ENCODE assay signal across 1 cellular context in the genomic region with DNA sequence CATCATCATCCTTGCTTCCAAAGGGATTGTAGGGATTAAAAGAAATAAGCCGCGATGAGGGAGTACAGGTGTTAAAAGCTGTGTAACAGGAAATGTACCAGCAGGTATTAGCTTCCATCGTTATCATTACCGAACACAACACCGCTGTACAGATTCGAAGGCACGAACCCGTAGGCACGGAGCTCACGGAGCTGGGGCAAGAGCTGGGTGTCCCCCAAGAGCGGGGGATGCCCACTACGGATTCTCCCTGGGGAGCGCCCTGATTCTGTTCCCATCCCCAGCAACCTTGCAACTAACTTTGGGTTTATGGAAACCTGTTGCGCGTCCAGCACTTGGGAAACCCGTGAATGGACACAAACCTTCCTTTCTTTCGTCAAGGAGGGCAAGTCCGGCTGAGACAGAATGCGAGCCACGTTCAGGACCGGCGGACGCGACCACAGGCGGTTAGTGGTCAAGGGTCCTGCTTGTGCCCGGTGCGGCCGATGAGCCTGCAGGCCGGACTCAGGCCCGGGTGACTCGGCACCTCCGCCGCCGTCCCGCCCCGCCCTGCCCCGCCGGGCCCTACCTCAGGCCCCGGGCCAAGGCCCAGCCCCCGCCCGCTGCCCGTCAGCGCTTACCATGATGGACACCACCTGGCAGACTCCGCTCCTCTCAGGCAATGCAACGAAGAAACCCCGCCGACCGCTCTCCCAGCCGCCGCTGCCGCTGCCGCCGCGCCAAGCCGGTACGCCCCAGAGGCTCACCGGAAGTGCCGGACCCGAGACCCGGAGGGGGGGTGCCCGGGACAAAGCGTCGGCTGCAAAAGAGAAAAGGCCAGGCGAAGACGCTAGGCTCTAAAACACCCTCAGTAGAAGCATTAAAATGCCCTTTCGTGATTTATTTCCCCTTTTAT.
TF ChIP-seq lines count a peak whose summit lies in the region.

Gene UFD1 (minus strand): TSS at position 728 of the 892 bp plus-strand sequence. CDS start 108 bp downstream, at position 620.

TF ChIP-seq in K562, 482 proteins besides CTCF, POLR2A, EP300 and RAD21 (continued from another document and continues in another):
- TF ChIP-seq, protein P1, sequence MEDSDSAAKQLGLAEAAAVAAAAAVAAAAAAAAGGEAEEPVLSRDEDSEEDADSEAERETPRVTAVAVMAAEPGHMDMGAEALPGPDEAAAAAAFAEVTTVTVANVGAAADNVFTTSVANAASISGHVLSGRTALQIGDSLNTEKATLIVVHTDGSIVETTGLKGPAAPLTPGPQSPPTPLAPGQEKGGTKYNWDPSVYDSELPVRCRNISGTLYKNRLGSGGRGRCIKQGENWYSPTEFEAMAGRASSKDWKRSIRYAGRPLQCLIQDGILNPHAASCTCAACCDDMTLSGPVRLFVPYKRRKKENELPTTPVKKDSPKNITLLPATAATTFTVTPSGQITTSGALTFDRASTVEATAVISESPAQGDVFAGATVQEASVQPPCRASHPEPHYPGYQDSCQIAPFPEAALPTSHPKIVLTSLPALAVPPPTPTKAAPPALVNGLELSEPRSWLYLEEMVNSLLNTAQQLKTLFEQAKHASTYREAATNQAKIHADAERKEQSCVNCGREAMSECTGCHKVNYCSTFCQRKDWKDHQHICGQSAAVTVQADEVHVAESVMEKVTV (CRISPR knock-in tag; IDR thresholded peaks at IDR 0.05) = no peak
- TF ChIP-seq RBM22 (IDR thresholded peaks at IDR 0.05; ENCODE audit: low read depth, low read length, poor library complexity, severe bottlenecking) (peak; percentile 95), XRCC4 (IDR thresholded peaks at IDR 0.05; ENCODE audit: extremely low read depth, insufficient read depth, insufficient read length) (no peak), BCL6 (CRISPR knock-in tag; IDR thresholded peaks at IDR 0.05) (no peak), ZNF431 (CRISPR knock-in tag; IDR thresholded peaks at IDR 0.05) (no peak), ZNF518B (CRISPR knock-in tag; IDR thresholded peaks at IDR 0.05) (no peak), PTTG1 (tag; IDR thresholded peaks at IDR 0.05; ENCODE audit: low read depth) (no peak), THAP12 (CRISPR knock-in tag; IDR thresholded peaks at IDR 0.05) (peak; percentile 83), ERF (CRISPR knock-in tag; IDR thresholded peaks at IDR 0.05) (no peak), ETV5 (CRISPR knock-in tag; IDR thresholded peaks at IDR 0.05; ENCODE audit: low read depth) (no peak), NFIC (IDR thresholded peaks at IDR 0.05) (no peak), JUN (IDR thresholded peaks at IDR 0.05; ENCODE audit: borderline replicate concordance, low read depth, low read length) (0 out of 2 replicates have a peak, but pooled peaks have one; percentile 72), JUN (CRISPR knock-in tag; IDR thresholded peaks at IDR 0.05; ENCODE audit: borderline replicate concordance) (no peak), MYC (IDR thresholded peaks at IDR 0.05; ENCODE audit: low read depth, low read length) (peak; percentile 87), MYC (CRISPR knock-in tag; IDR thresholded peaks at IDR 0.05; ENCODE audit: borderline replicate concordance, low read depth) (peak; percentile 69; the same call in 1 of the 2 replicates), PHF20 (IDR thresholded peaks at IDR 0.05; ENCODE audit: partially characterized antibody) (no peak), ZNF449 (CRISPR knock-in tag; IDR thresholded peaks at IDR 0.05) (no peak), ZNF263 (CRISPR knock-in tag; IDR thresholded peaks at IDR 0.05; ENCODE audit: borderline replicate concordance) (no peak), HBP1 (CRISPR knock-in tag; IDR thresholded peaks at IDR 0.05) (no peak), PHF21A (IDR thresholded peaks at IDR 0.05; ENCODE audit: borderline replicate concordance, low read depth) (no peak), USF2 (CRISPR knock-in tag; IDR thresholded peaks at IDR 0.05) (no peak), CGGBP1 (CRISPR knock-in tag; IDR thresholded peaks at IDR 0.05) (peak; percentile 94), SIN3A (IDR thresholded peaks at IDR 0.05; ENCODE audit: borderline replicate concordance in 2 of 2, control insufficient read depth in 1 of 2, low read depth in 2 of 2, low read length in 2 of 2) (no peak), CBFA2T2 (conservative IDR thresholded peaks at IDR 0.05) (no peak), ZNF586 (CRISPR knock-in tag; conservative IDR thresholded peaks at IDR 0.05) (no peak), U2AF1 (optimal IDR thresholded peaks at IDR 0.05; ENCODE audit: low read depth, low read length) (no peak), HOXB6 (CRISPR knock-in tag; IDR thresholded peaks at IDR 0.05; ENCODE audit: borderline replicate concordance) (no peak), E2F1 (CRISPR knock-in tag; IDR thresholded peaks at IDR 0.05) (peak; percentile 76; the same call in 1 of the 2 replicates), ZNF274 (IDR thresholded peaks at IDR 0.05; ENCODE audit: borderline replicate concordance, low read depth, low read length) (no peak; the same call in 1 of the 2 replicates), ZNF175 (CRISPR knock-in tag; IDR thresholded peaks at IDR 0.05; ENCODE audit: low read depth) (no peak), ZEB2 (IDR thresholded peaks at IDR 0.05) (no peak), HDAC3 (IDR thresholded peaks at IDR 0.05; ENCODE audit: borderline replicate concordance, partially characterized antibody) (no peak), NFXL1 (CRISPR knock-in tag; IDR thresholded peaks at IDR 0.05) (no peak), PURB (CRISPR knock-in tag; IDR thresholded peaks at IDR 0.05; ENCODE audit: low read depth) (no peak)
- TF ChIP-seq, protein P2, sequence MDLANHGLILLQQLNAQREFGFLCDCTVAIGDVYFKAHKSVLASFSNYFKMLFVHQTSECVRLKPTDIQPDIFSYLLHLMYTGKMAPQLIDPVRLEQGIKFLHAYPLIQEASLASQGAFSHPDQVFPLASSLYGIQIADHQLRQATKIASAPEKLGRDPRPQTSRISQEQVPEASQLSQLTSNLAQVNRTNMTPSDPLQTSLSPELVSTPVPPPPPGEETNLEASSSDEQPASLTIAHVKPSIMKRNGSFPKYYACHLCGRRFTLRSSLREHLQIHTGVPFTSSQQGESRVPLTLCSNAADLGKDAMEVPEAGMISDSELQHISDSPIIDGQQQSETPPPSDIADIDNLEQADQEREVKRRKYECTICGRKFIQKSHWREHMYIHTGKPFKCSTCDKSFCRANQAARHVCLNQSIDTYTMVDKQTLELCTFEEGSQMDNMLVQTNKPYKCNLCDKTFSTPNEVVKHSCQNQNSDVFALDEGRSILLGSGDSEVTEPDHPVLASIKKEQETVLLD (IDR thresholded peaks at IDR 0.05) = no peak
- TF ChIP-seq, protein P3, sequence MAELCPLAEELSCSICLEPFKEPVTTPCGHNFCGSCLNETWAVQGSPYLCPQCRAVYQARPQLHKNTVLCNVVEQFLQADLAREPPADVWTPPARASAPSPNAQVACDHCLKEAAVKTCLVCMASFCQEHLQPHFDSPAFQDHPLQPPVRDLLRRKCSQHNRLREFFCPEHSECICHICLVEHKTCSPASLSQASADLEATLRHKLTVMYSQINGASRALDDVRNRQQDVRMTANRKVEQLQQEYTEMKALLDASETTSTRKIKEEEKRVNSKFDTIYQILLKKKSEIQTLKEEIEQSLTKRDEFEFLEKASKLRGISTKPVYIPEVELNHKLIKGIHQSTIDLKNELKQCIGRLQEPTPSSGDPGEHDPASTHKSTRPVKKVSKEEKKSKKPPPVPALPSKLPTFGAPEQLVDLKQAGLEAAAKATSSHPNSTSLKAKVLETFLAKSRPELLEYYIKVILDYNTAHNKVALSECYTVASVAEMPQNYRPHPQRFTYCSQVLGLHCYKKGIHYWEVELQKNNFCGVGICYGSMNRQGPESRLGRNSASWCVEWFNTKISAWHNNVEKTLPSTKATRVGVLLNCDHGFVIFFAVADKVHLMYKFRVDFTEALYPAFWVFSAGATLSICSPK (IDR thresholded peaks at IDR 0.05; ENCODE audit: borderline replicate concordance) = no peak
- TF ChIP-seq, protein P4, sequence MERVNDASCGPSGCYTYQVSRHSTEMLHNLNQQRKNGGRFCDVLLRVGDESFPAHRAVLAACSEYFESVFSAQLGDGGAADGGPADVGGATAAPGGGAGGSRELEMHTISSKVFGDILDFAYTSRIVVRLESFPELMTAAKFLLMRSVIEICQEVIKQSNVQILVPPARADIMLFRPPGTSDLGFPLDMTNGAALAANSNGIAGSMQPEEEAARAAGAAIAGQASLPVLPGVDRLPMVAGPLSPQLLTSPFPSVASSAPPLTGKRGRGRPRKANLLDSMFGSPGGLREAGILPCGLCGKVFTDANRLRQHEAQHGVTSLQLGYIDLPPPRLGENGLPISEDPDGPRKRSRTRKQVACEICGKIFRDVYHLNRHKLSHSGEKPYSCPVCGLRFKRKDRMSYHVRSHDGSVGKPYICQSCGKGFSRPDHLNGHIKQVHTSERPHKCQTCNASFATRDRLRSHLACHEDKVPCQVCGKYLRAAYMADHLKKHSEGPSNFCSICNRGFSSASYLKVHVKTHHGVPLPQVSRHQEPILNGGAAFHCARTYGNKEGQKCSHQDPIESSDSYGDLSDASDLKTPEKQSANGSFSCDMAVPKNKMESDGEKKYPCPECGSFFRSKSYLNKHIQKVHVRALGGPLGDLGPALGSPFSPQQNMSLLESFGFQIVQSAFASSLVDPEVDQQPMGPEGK (CRISPR knock-in tag; IDR thresholded peaks at IDR 0.05; ENCODE audit: borderline replicate concordance) = no peak
